ENCODE assay signal across 12 cellular contexts in genomic region chr6:155158044-155158843, GRCh38.
DNase-seq lines count a peak whose midpoint lies in the region; ATAC-seq, FAIRE-seq and TF ChIP-seq lines count a peak whose summit lies in the region.
"Had no signal": no experiment of that assay in that cellular context is flagged by ENCODE, and none has a peak within 500 bp of the region (broad histone marks: within the 10 kb centered on the region; RNA-seq: fewer than 3 reads in every experiment).

No MANE protein-coding gene starts in this region.

- H3K36me3 ChIP-seq in heart left ventricle = no peaks in the 10 kb centered on the region
- no peaks in the 10 kb centered on the region for H3K36me3 ChIP-seq in endothelial cell of umbilical vein (ENCODE audit: control insufficient read depth in 2 of 2, extremely low read depth in 1 of 2, insufficient read depth in 2 of 2, low read length in 2 of 2)
- H3K36me3 ChIP-seq in suprapubic skin = no peaks in the 10 kb centered on the region
- H3K36me3 ChIP-seq: SJCRH30 had no signal

- FAIRE-seq in endothelial cell of umbilical vein (lab: Jason Lieb, UNC) = no peak
- FAIRE-seq: kidney had no signal

- ATAC-seq in heart left ventricle = peak; percentile 50 to 81 (median 64)
- ATAC-seq in Right ventricle myocardium superior (ENCODE audit: poor library complexity) = no peak
- ATAC-seq in HG03342 (IDR thresholded peaks at IDR 0.05; ENCODE audit: unreplicated experiment) = no peak

- no peaks in the 10 kb centered on the region for H4K20me1 ChIP-seq in endothelial cell of umbilical vein (replicated peaks; ENCODE audit: control insufficient read depth, extremely low read depth, insufficient read depth, low read length)

- TF ChIP-seq POLR2A in heart left ventricle (IDR thresholded peaks at IDR 0.05) (no peak), endothelial cell of umbilical vein (IDR thresholded peaks at IDR 0.05; ENCODE audit: low read depth, low read length) (no peak), suprapubic skin (IDR thresholded peaks at IDR 0.05) (no peak)

- no TSS peak for BruUV-seq in endothelial cell of umbilical vein (replicated peaks; lab: Mats Ljungman, UMichigan)

- CTCF ChIA-PET in endothelial cell of umbilical vein (lab: Charles Lee) = interaction anchor here (1.1 to 1.4 kb wide), 3 partner anchors 16 to 230 kb away, joined by 3 read pairs; no protein-coding TSS in a partner anchor

- peak overlapping the region in 3 of 12 donors; percentile 4 to 65 (median 10) for H3K27ac ChIP-seq in heart left ventricle
- H3K27ac ChIP-seq in endothelial cell of umbilical vein (ENCODE audit: insufficient read depth, low read depth, low read length) = no peak overlapping the region
- peak overlapping the region; percentile 49 for H3K27ac ChIP-seq in suprapubic skin
- H3K27ac ChIP-seq: SJCRH30 had no signal

- no peak for TF ChIP-seq RAD21 in Ishikawa (IDR thresholded peaks at IDR 0.05; ENCODE audit: low read depth)

- peak overlapping the region; percentile 9 for H3K4me2 ChIP-seq in endothelial cell of umbilical vein (ENCODE audit: insufficient read depth, low read length)

- intact Hi-C loops in heart left ventricle (cut with DNase I) (no loop called here), Right ventricle myocardium superior (cut with DNase I) (no loop called here), endothelial cell of umbilical vein (cut with micrococcal nuclease) (no loop called here)

- peaks cover 0 to 15% (median 7%) of the 10 kb centered on the region in 12 donors for H3K4me1 ChIP-seq in heart left ventricle
- H3K4me1 ChIP-seq in endothelial cell of umbilical vein (ENCODE audit: control insufficient read depth, extremely low read depth, insufficient read depth, low read length) = peaks cover 31% of the 10 kb centered on the region
- peaks cover 12% of the 10 kb centered on the region for H3K4me1 ChIP-seq in suprapubic skin

- TF ChIP-seq EP300 in Ishikawa (IDR thresholded peaks at IDR 0.05; ENCODE audit: borderline replicate concordance) = no peak
- no peak for TF ChIP-seq EP300 in suprapubic skin (IDR thresholded peaks at IDR 0.05)

- H3K4me3 ChIP-seq in heart left ventricle = no peak overlapping the region
- no peak overlapping the region for H3K4me3 ChIP-seq in endothelial cell of umbilical vein (replicated peaks in 1 of 3; ENCODE audit: insufficient read depth in 1 of 3, low read depth in 1 of 3, low read length in 3 of 3)
- H3K4me3 ChIP-seq in suprapubic skin = no peak overlapping the region
- H3K4me3 ChIP-seq: SJCRH30 had no signal

- no peak overlapping the region for H3K9ac ChIP-seq in endothelial cell of umbilical vein (replicated peaks; ENCODE audit: extremely low read depth, insufficient read depth, low read length)

- 61 to 68% (median 65%) methylated on average over 5 of the region's 5 CpGs for WGBS in heart left ventricle, 4 donors
- WGBS in suprapubic skin = 45% methylated on average over 5 of the region's 5 CpGs

- H3K9me1 ChIP-seq in endothelial cell of umbilical vein (replicated peaks; ENCODE audit: control insufficient read depth, extremely low read depth, insufficient read depth, low read length) = no peaks in the 10 kb centered on the region

- no peaks in the 10 kb centered on the region for H3K9me3 ChIP-seq in heart left ventricle
- no peaks in the 10 kb centered on the region for H3K9me3 ChIP-seq in endothelial cell of umbilical vein (replicated peaks; ENCODE audit: control insufficient read depth, insufficient read depth, low read length)
- H3K9me3 ChIP-seq in suprapubic skin = no peaks in the 10 kb centered on the region
- H3K9me3 ChIP-seq: SJCRH30 had no signal

- H3K27me3 ChIP-seq in heart left ventricle = no peaks in the 10 kb centered on the region
- no peaks in the 10 kb centered on the region for H3K27me3 ChIP-seq in endothelial cell of umbilical vein (ENCODE audit: control insufficient read depth in 2 of 2, insufficient read depth in 2 of 2, low read length in 2 of 2)
- H3K27me3 ChIP-seq in suprapubic skin = no peaks in the 10 kb centered on the region
- H3K27me3 ChIP-seq: SJCRH30 had no signal

- POLR2A ChIA-PET in endothelial cell of umbilical vein (lab: Charles Lee) = interaction anchor here (0.6 kb wide), 1 partner anchor 20 kb away, joined by 3 read pairs; no protein-coding TSS in a partner anchor

- TF ChIP-seq CTCF in heart left ventricle (IDR thresholded peaks at IDR 0.05) (no peak), endothelial cell of umbilical vein (IDR thresholded peaks at IDR 0.05; ENCODE audit: extremely low read depth in 1 of 2, insufficient read depth in 1 of 2, low read depth in 1 of 2, low read length in 2 of 2) (no peak), suprapubic skin (IDR thresholded peaks at IDR 0.05) (no peak)

- H2AFZ ChIP-seq in endothelial cell of umbilical vein (ENCODE audit: low read depth, low read length) = no peak overlapping the region

- no peak for DNase-seq in heart left ventricle
- DNase-seq in Right ventricle myocardium superior = no peak
- DNase-seq in endothelial cell of umbilical vein (ENCODE audit: low read depth, low spot score) = peak; percentile 42
- no peak for DNase-seq in suprapubic skin (ENCODE audit: low spot score in 2 of 2)
- no peak for DNase-seq in SIG-M5 (lab: John Stamatoyannopoulos, UW)
- DNase-seq in HT-29 (ENCODE audit: low spot score) = no peak
- DNase-seq: C1 segment of cervical spinal cord, kidney, NCI-H1694, SJCRH30 had no signal

- dilution Hi-C loops in endothelial cell of umbilical vein (cut with MboI; ENCODE audit: extremely low pct_ligation_motif_present, low sequenced_read_pairs) = no loop called here

- H3K79me2 ChIP-seq in endothelial cell of umbilical vein (ENCODE audit: control insufficient read depth, insufficient read depth, low read length) = no peaks in the 10 kb centered on the region

TF ChIP-seq in Ishikawa, 13 proteins besides CTCF, POLR2A, EP300 and RAD21:
- peak; percentile 16; the same call in 1 of the 2 replicates for TF ChIP-seq TEAD4 (IDR thresholded peaks at IDR 0.05)
- no peak for TF ChIP-seq NFIC (IDR thresholded peaks at IDR 0.05)
TF ChIP-seq in Ishikawa: peak in this region for 1.

TF ChIP-seq in endothelial cell of umbilical vein, 7 proteins besides CTCF, POLR2A, EP300 and RAD21:
- TF ChIP-seq POLR2AphosphoS5 (IDR thresholded peaks at IDR 0.05; ENCODE audit: insufficient read depth, low read depth, low read length) (no peak), JUN (IDR thresholded peaks at IDR 0.05; ENCODE audit: borderline replicate concordance, insufficient read depth, insufficient read length, low read depth) (peak; percentile 37)

Comparison
In these comparisons a context has a peak if more than half of its experiments do, and no peak if none do; other contexts are left out.
1. ATAC-seq: peak in heart left ventricle (4 of 4); none in Right ventricle myocardium superior (single experiment) and HG03342 (single experiment).